Comparison of ENCODE assay signal across 8 cellular contexts in genomic region chr19:37289234-37289633, GRCh38.
DNase-seq lines count a peak whose midpoint lies in the region; ATAC-seq and TF ChIP-seq lines count a peak whose summit lies in the region.
"Not testable (repeated sequence)": the region's sequence is repeated elsewhere in the genome, so short reads cannot be mapped to it uniquely, and the experiment has no call there.

No MANE protein-coding gene starts in this region.

- H3K36me3 ChIP-seq in BLaER1; mucosa of descending colon (ENCODE audit: low read depth); upper lobe of left lung: not testable (repeated sequence)

- not testable (repeated sequence) for H3K4me1 Mint-ChIP-seq in activated CD4-positive, alpha-beta T cell treated with anti-CD3 and anti-CD28 coated beads for 36 hours; activated naive CD4-positive, alpha-beta T cell treated with anti-CD3 and anti-CD28 coated beads, Interleukin-2, amount 10 ng/mL, durations not matched to agents 7 days and 5 days

- not testable (repeated sequence) for H3K27me3 Mint-ChIP-seq in activated CD4-positive, alpha-beta T cell treated with anti-CD3 and anti-CD28 coated beads for 36 hours; activated naive CD4-positive, alpha-beta T cell treated with anti-CD3 and anti-CD28 coated beads, Interleukin-2, amount 10 ng/mL, durations not matched to agents 7 days and 5 days

- not testable (repeated sequence) for TF ChIP-seq POLR2A in upper lobe of left lung (IDR thresholded peaks at IDR 0.05)

- H3K9me3 Mint-ChIP-seq in activated CD4-positive, alpha-beta T cell treated with anti-CD3 and anti-CD28 coated beads for 36 hours (ENCODE audit: low read depth); activated naive CD4-positive, alpha-beta T cell treated with anti-CD3 and anti-CD28 coated beads, Interleukin-2, amount 10 ng/mL, durations not matched to agents 7 days and 5 days: not testable (repeated sequence)

- not testable (repeated sequence) for ATAC-seq in activated CD4-positive, alpha-beta T cell treated with anti-CD3 and anti-CD28 coated beads for 36 hours; right cardiac atrium; mucosa of descending colon; upper lobe of left lung (ENCODE audit: low FRiP score in 2 of 2)

- peaks cover 16% of the 10 kb centered on the region for H3K9me3 ChIP-seq in BLaER1
- not testable (repeated sequence) for H3K9me3 ChIP-seq in right cardiac atrium (ENCODE audit: control insufficient read depth, low read length)
- peaks cover 13% of the 10 kb centered on the region for H3K9me3 ChIP-seq in mucosa of descending colon
- H3K9me3 ChIP-seq in upper lobe of left lung = peaks cover 0 to 16% (median 14%) of the 10 kb centered on the region in 4 donors

- H3K27ac ChIP-seq in BLaER1; right cardiac atrium (ENCODE audit: low read length); upper lobe of left lung: not testable (repeated sequence)

- not testable (repeated sequence) for H3K4me2 ChIP-seq in BLaER1

- DNase-seq in activated CD4-positive, alpha-beta T cell treated with anti-CD3 and anti-CD28 coated beads for 36 hours = peak; percentile 2
- DNase-seq in activated naive CD4-positive, alpha-beta T cell treated with anti-CD3 and anti-CD28 coated beads, Interleukin-2, amount 10 ng/mL, durations not matched to agents 7 days and 5 days = peak; percentile 20
- DNase-seq in cardiac septum (ENCODE audit: low spot score) = peak; percentile 92
- peak in 2 of 3 donors; percentile 40 to 69 for DNase-seq in right cardiac atrium
- peak in 2 of 3 donors; percentile 39 to 63 for DNase-seq in mucosa of descending colon
- peak; percentile 90 for DNase-seq in posterior vena cava (ENCODE audit: low spot score)
- peak; percentile 42 to 94 for DNase-seq in upper lobe of left lung

- intact Hi-C loops in activated CD4-positive, alpha-beta T cell treated with anti-CD3 and anti-CD28 coated beads for 36 hours (cut with DNase I, micrococcal nuclease); cardiac septum (cut with DNase I); right cardiac atrium (cut with DNase I); mucosa of descending colon (cut with DNase I, micrococcal nuclease); posterior vena cava (cut with DNase I): not testable (repeated sequence)

- WGBS in right cardiac atrium = 85% methylated on average over 22 of the region's 39 CpGs
- 95 to 97% methylated on average over 33 to 36 of the region's 39 CpGs for WGBS in upper lobe of left lung, 2 donors

- H3K4me3 Mint-ChIP-seq in activated CD4-positive, alpha-beta T cell treated with anti-CD3 and anti-CD28 coated beads for 36 hours; activated naive CD4-positive, alpha-beta T cell treated with anti-CD3 and anti-CD28 coated beads, Interleukin-2, amount 10 ng/mL, durations not matched to agents 7 days and 5 days: not testable (repeated sequence)

- H3K27me3 ChIP-seq in BLaER1; right cardiac atrium (ENCODE audit: control insufficient read depth, insufficient read depth); upper lobe of left lung: not testable (repeated sequence)

- H3K4me3 ChIP-seq in BLaER1 = peak overlapping the region; percentile 40; the same call in 1 of the 2 replicates
- not testable (repeated sequence) for H3K4me3 ChIP-seq in right cardiac atrium (ENCODE audit: low read length); mucosa of descending colon; upper lobe of left lung

- H3K36me3 Mint-ChIP-seq in activated CD4-positive, alpha-beta T cell treated with anti-CD3 and anti-CD28 coated beads for 36 hours (ENCODE audit: low read depth); activated naive CD4-positive, alpha-beta T cell treated with anti-CD3 and anti-CD28 coated beads, Interleukin-2, amount 10 ng/mL, durations not matched to agents 7 days and 5 days: not testable (repeated sequence)

- not testable (repeated sequence) for H3K4me1 ChIP-seq in BLaER1; right cardiac atrium (ENCODE audit: control insufficient read depth, insufficient read depth, low read length); mucosa of descending colon (ENCODE audit: low read depth); upper lobe of left lung

- not testable (repeated sequence) for H3K27ac Mint-ChIP-seq in activated CD4-positive, alpha-beta T cell treated with anti-CD3 and anti-CD28 coated beads for 36 hours; activated naive CD4-positive, alpha-beta T cell treated with anti-CD3 and anti-CD28 coated beads, Interleukin-2, amount 10 ng/mL, durations not matched to agents 7 days and 5 days

- not testable (repeated sequence) for TF ChIP-seq CTCF in mucosa of descending colon (IDR thresholded peaks at IDR 0.05); upper lobe of left lung (IDR thresholded peaks at IDR 0.05)

- H4K20me1 ChIP-seq in BLaER1 = not testable (repeated sequence)

- POLR2A ChIA-PET in activated CD4-positive, alpha-beta T cell treated with anti-CD3 and anti-CD28 coated beads for 36 hours (lab: Charles Lee) = not testable (repeated sequence)

- CTCF ChIA-PET in activated CD4-positive, alpha-beta T cell treated with anti-CD3 and anti-CD28 coated beads for 36 hours (lab: Charles Lee); activated naive CD4-positive, alpha-beta T cell treated with anti-CD3 and anti-CD28 coated beads, Interleukin-2, amount 10 ng/mL, durations not matched to agents 7 days and 5 days (lab: Charles Lee): not testable (repeated sequence)

- not testable (repeated sequence) for H3K9ac ChIP-seq in BLaER1

- not testable (repeated sequence) for TF ChIP-seq EP300 in upper lobe of left lung (IDR thresholded peaks at IDR 0.05)

Comparison
In these comparisons a context has a peak if more than half of its experiments do, and no peak if none do; other contexts are left out.
1. DNase-seq: peak in every context shown above with its lines; median percentile 92 in cardiac septum; 90 in posterior vena cava; 68 in upper lobe of left lung; 54 in right cardiac atrium; 51 in mucosa of descending colon; 20 in activated naive CD4-positive, alpha-beta T cell treated with anti-CD3 and anti-CD28 coated beads, Interleukin-2, amount 10 ng/mL, durations not matched to agents 7 days and 5 days; 2 in activated CD4-positive, alpha-beta T cell treated with anti-CD3 and anti-CD28 coated beads for 36 hours.